2 cellular contexts compared by ENCODE assay signal in the genomic region with DNA sequence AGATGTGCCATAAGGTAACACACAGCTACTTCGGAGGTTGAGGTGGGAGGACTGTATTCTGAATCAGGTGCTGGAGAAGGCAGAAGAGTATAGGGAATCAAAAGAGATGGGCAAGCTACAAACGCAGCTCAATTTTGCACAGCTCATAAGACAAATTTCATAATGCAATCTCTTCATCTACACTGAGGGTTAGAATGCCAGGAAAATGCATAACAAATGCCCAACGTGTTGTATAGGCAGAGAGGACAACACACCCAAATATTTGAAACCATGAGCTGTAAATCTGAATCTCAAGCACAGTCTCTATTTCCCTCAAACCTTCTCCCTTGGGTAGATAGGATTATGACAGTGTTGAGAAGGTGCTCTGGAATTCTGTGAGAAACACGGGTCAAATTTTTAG.
TF ChIP-seq lines count a peak whose summit lies in the region.

No MANE protein-coding gene starts in this region.

TF ChIP-seq in H1, 55 proteins besides CTCF, POLR2A, EP300 and RAD21:
- TF ChIP-seq BRCA1 (IDR thresholded peaks at IDR 0.05; ENCODE audit: low read depth, low read length) (no peak), RNF2 (IDR thresholded peaks at IDR 0.05; ENCODE audit: borderline replicate concordance, low read depth, low read length, missing control alignments, poor library complexity, severe bottlenecking) (no peak), MAFK (IDR thresholded peaks at IDR 0.05; ENCODE audit: low read depth, low read length) (no peak), EGR1 (IDR thresholded peaks at IDR 0.05; ENCODE audit: borderline replicate concordance, low read depth, low read length) (no peak), POU5F1 (IDR thresholded peaks at IDR 0.05; ENCODE audit: low read depth, low read length) (no peak), SIRT6 (IDR thresholded peaks at IDR 0.05; ENCODE audit: low read length) (no peak), POLR2AphosphoS5 (IDR thresholded peaks at IDR 0.05; ENCODE audit: low read depth, low read length) (no peak), SRF (IDR thresholded peaks at IDR 0.05; ENCODE audit: low read depth, low read length) (no peak), SP2 (IDR thresholded peaks at IDR 0.05; ENCODE audit: low read length) (no peak), CEBPB (IDR thresholded peaks at IDR 0.05; ENCODE audit: low read depth, low read length) (no peak), FOSL1 (IDR thresholded peaks at IDR 0.05; ENCODE audit: insufficient read depth, low read depth, low read length) (no peak), GABPA (IDR thresholded peaks at IDR 0.05; ENCODE audit: borderline replicate concordance, insufficient read depth, low read length) (no peak), TAF7 (optimal IDR thresholded peaks at IDR 0.05; ENCODE audit: borderline replicate concordance, low read depth, low read length) (no peak), TBP (IDR thresholded peaks at IDR 0.05; ENCODE audit: low read depth, low read length) (no peak), MAX (IDR thresholded peaks at IDR 0.05) (no peak), ZNF274 (IDR thresholded peaks at IDR 0.05; ENCODE audit: borderline replicate concordance, extremely low read depth, low read length) (no peak)
- TF ChIP-seq, protein P1, sequence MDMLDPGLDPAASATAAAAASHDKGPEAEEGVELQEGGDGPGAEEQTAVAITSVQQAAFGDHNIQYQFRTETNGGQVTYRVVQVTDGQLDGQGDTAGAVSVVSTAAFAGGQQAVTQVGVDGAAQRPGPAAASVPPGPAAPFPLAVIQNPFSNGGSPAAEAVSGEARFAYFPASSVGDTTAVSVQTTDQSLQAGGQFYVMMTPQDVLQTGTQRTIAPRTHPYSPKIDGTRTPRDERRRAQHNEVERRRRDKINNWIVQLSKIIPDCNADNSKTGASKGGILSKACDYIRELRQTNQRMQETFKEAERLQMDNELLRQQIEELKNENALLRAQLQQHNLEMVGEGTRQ (IDR thresholded peaks at IDR 0.05; ENCODE audit: low read length) = no peak

TF ChIP-seq in HEK293T, 16 proteins besides CTCF, POLR2A, EP300 and RAD21:
- TF ChIP-seq L3MBTL2 (conservative IDR thresholded peaks at IDR 0.05) (no peak), NFRKB (IDR thresholded peaks at IDR 0.05) (no peak), ZNF384 (IDR thresholded peaks at IDR 0.05) (no peak), TARDBP (IDR thresholded peaks at IDR 0.05) (no peak), SP1 (IDR thresholded peaks at IDR 0.05) (no peak)
